In genomic region chr19:11138659-11139526, GRCh38 we compare ENCODE assay signal across 8 cellular contexts. TPM values are rescaled to one million over a fixed set of nuclear protein-coding genes. Genes with fewer than 3 reads are reported as not detected.
DNase-seq lines count a peak whose midpoint lies in the region; ATAC-seq, FAIRE-seq and TF ChIP-seq lines count a peak whose summit lies in the region.

No MANE protein-coding gene starts in this region.

- TF ChIP-seq RAD21 in H1 (IDR thresholded peaks at IDR 0.05 in 1 of 2, conservative IDR thresholded peaks at IDR 0.05 in 1 of 2; ENCODE audit: low read depth in 2 of 2, low read length in 2 of 2) = no peak

- no peak overlapping the region for H2AK5ac ChIP-seq in H1 (ENCODE audit: low read depth, low read length)

- intact Hi-C loops in CD4-positive, alpha-beta T cell (cut with DNase I, micrococcal nuclease) = loop anchor here in 1 of 2 experiments (10.0 kb wide), 1 partner anchor 446 kb away; no protein-coding TSS in a partner anchor

- no peak overlapping the region for H3K9ac ChIP-seq in H1 (replicated peaks in 1 of 4; ENCODE audit: extremely low read depth in 1 of 4, low read depth in 3 of 4, low read length in 3 of 4)

- TF ChIP-seq CTCF in H1 (IDR thresholded peaks at IDR 0.05; ENCODE audit: control extremely low read depth in 1 of 3, insufficient read depth in 1 of 3, low read depth in 1 of 3, low read length in 3 of 3) = no peak
- no peak for TF ChIP-seq CTCF in mesothelial cell of epicardium (IDR thresholded peaks at IDR 0.05; ENCODE audit: unreplicated experiment)
- TF ChIP-seq CTCF in CD4-positive, alpha-beta T cell (IDR thresholded peaks at IDR 0.05) = no peak

- CTCF ChIA-PET in H1 (lab: Charles Lee; ENCODE audit: partially characterized antibody) = interaction anchor here (0.7 to 3.9 kb wide), 15 partner anchors 9 to 127 kb away, joined by 3 to 16 read pairs (median 4); no protein-coding TSS in a partner anchor
- CTCF ChIA-PET in CD4-positive, alpha-beta T cell (lab: Charles Lee) = interaction anchor here (1.0 to 3.4 kb wide), 2 partner anchors 12 to 103 kb away, joined by 6 to 9 read pairs; no protein-coding TSS in a partner anchor

- FAIRE-seq in H1 (lab: Jason Lieb, UNC) = no peak

- peaks cover 3% of the 10 kb centered on the region; the same call in 1 of the 2 replicates for H3K23me2 ChIP-seq in H1 (ENCODE audit: low read depth, low read length)

- TF ChIP-seq EP300 in H1 (IDR thresholded peaks at IDR 0.05; ENCODE audit: borderline replicate concordance in 1 of 2, low read depth in 2 of 2, low read length in 2 of 2) = no peak

- no peak; a peak in 1 of 3 replicates for TF ChIP-seq POLR2A in H1 (IDR thresholded peaks at IDR 0.05; ENCODE audit: control extremely low read depth in 1 of 2, low read depth in 2 of 2, low read length in 2 of 2)

- H3K4me3 Mint-ChIP-seq in mesothelial cell of epicardium = peak overlapping the region; percentile 26
- no peak overlapping the region for H3K4me3 Mint-ChIP-seq in CD4-positive, alpha-beta T cell

- H3K36me3 Mint-ChIP-seq in mesothelial cell of epicardium = no peaks in the 10 kb centered on the region
- H3K36me3 Mint-ChIP-seq in CD4-positive, alpha-beta T cell (ENCODE audit: low read depth) = no peaks in the 10 kb centered on the region

- H3K4me3 ChIP-seq in H1 (ENCODE audit: extremely low read depth in 1 of 4, insufficient read depth in 2 of 4, low read depth in 3 of 4, low read length in 4 of 4) = 0 out of 8 replicates have a peak overlapping the region, but pooled peaks of 1 of the 4 experiments have one; percentile 13

- in situ Hi-C loops in G401 (cut with HindIII; ENCODE audit: low sequenced_read_pairs) = no loop called here

- H3K23ac ChIP-seq in H1 (ENCODE audit: insufficient read length) = no peak overlapping the region

- 0 out of 2 replicates have a peak overlapping the region, but pooled peaks have one; percentile 61 for H2BK15ac ChIP-seq in H1 (ENCODE audit: low read length)

- H2AFZ ChIP-seq in H1 (ENCODE audit: low read length) = no peak overlapping the region

- no peak overlapping the region; the same call in none of the 2 replicates for H4K8ac ChIP-seq in H1 (ENCODE audit: extremely low read depth, insufficient read depth, low read length)

- no peaks in the 10 kb centered on the region for H3K79me2 ChIP-seq in H1 (ENCODE audit: control insufficient read depth in 1 of 2, insufficient read depth in 2 of 2, low read length in 2 of 2)

- H3K9me3 Mint-ChIP-seq in mesothelial cell of epicardium = no peaks in the 10 kb centered on the region
- no peaks in the 10 kb centered on the region for H3K9me3 Mint-ChIP-seq in CD4-positive, alpha-beta T cell

- H2BK20ac ChIP-seq in H1 (ENCODE audit: low read length) = no peak overlapping the region; the same call in 1 of the 2 replicates

- H3K4me1 ChIP-seq in H1 (replicated peaks in 1 of 4; ENCODE audit: control insufficient read depth in 3 of 4, insufficient read depth in 4 of 4, low read length in 3 of 4) = peaks cover 0 to 22% (median 18%) of the 10 kb centered on the region in 4 experiments; a peak in 6 of 7 replicates

- peak overlapping the region; percentile 90; the same call in 1 of the 2 replicates for H2BK12ac ChIP-seq in H1 (ENCODE audit: low read depth, low read length)

- no peak for ATAC-seq in CD4-positive, alpha-beta T cell (ENCODE audit: poor library complexity)
- ATAC-seq in HG03442 (IDR thresholded peaks at IDR 0.05; ENCODE audit: unreplicated experiment) = no peak

- peak overlapping the region; percentile 15 to 53; a peak in 3 of 4 replicates for H3K4me2 ChIP-seq in H1 (ENCODE audit: insufficient read depth in 1 of 2, low read depth in 2 of 2, low read length in 2 of 2)

- peak overlapping the region; percentile 76 for H4K91ac ChIP-seq in H1 (replicated peaks; ENCODE audit: insufficient read length, low read length)

- no peaks in the 10 kb centered on the region for H3K27me3 Mint-ChIP-seq in mesothelial cell of epicardium (ENCODE audit: low read depth)
- no peaks in the 10 kb centered on the region for H3K27me3 Mint-ChIP-seq in CD4-positive, alpha-beta T cell

- WGBS in H1 (ENCODE audit: extremely low coverage in 1 of 2, insufficient coverage in 1 of 2, insufficient read length in 1 of 2, insufficient replicate concordance in 2 of 2, low coverage in 1 of 2, low lambda C conversion rate in 2 of 2, missing lambda C conversion rate in 1 of 2), 2 experiments = 56% methylated on average over 16 of the region's 16 CpGs; no CpG with 5 or more reads in 1 of the 2 experiments

- H3K4me1 Mint-ChIP-seq in mesothelial cell of epicardium = peaks cover 40% of the 10 kb centered on the region
- peaks cover 8% of the 10 kb centered on the region for H3K4me1 Mint-ChIP-seq in CD4-positive, alpha-beta T cell (ENCODE audit: low read depth)

- no peak overlapping the region for H3K4ac ChIP-seq in H1 (replicated peaks; ENCODE audit: insufficient read length, low read depth, low read length)

- peak overlapping the region; percentile 61; the same call in 1 of the 2 replicates for H2BK5ac ChIP-seq in H1 (ENCODE audit: low read depth, low read length)

- H3K18ac ChIP-seq in H1 (ENCODE audit: extremely low read depth, low read length) = peak overlapping the region; percentile 68; the same call in 1 of the 2 replicates

- H4K20me1 ChIP-seq in H1 (replicated peaks in 1 of 2; ENCODE audit: control insufficient read depth in 1 of 2, insufficient read depth in 2 of 2, low read length in 2 of 2) = peaks cover 0 to 6% of the 10 kb centered on the region in 2 experiments

- H3K36me3 ChIP-seq in H1 (ENCODE audit: control insufficient read depth in 2 of 4, insufficient read depth in 4 of 4, low read length in 3 of 4) = no peaks in the 10 kb centered on the region

- no peak overlapping the region for H2BK120ac ChIP-seq in H1 (replicated peaks; ENCODE audit: low read depth, low read length)

- POLR2A ChIA-PET in H1 (lab: Charles Lee; ENCODE audit: partially characterized antibody) = interaction anchor here (0.6 to 1.6 kb wide), 8 partner anchors 9 to 228 kb away, joined by 3 to 6 read pairs (median 3); partner anchors contain the start of genes LDLR and SPC24
- POLR2A ChIA-PET in CD4-positive, alpha-beta T cell (lab: Charles Lee) = no interaction called here

- peak; percentile 81 for DNase-seq in GM04504 (ENCODE audit: low read depth)
- DNase-seq in H1 (ENCODE audit: low read depth in 1 of 2, low spot score in 2 of 2) = peak in 1 of 2 experiments; percentile 68
- peak in 1 of 2 experiments; percentile 47 for DNase-seq in mesothelial cell of epicardium (ENCODE audit: low spot score in 2 of 2, unreplicated experiment in 2 of 2)
- DNase-seq in G401 (ENCODE audit: low spot score) = no peak
- DNase-seq in CD4-positive, alpha-beta T cell = no peak
- no peak for DNase-seq in activated CD8-positive, alpha-beta memory T cell treated with anti-CD3 and anti-CD28 coated beads, Interleukin-2, amount 50 U/mL, for 48 hours

- H3K27ac Mint-ChIP-seq in mesothelial cell of epicardium = peak overlapping the region; percentile 79
- no peak overlapping the region for H3K27ac Mint-ChIP-seq in CD4-positive, alpha-beta T cell

- no peak overlapping the region for H3K27ac ChIP-seq in H1 (ENCODE audit: low read depth, low read length)
- H3K27ac ChIP-seq in CD4-positive, alpha-beta T cell (ENCODE audit: low read depth, low read length) = no peak overlapping the region

- no peaks in the 10 kb centered on the region for H3K27me3 ChIP-seq in H1 (replicated peaks in 1 of 4; ENCODE audit: control insufficient read depth in 3 of 4, extremely low read depth in 1 of 4, insufficient read depth in 3 of 4, low read length in 3 of 4)
- no peaks in the 10 kb centered on the region for H3K27me3 ChIP-seq in CD4-positive, alpha-beta T cell (ENCODE audit: control insufficient read depth, insufficient read depth, low read length)

- no peaks in the 10 kb centered on the region for H3K79me1 ChIP-seq in H1 (ENCODE audit: low read depth, low read length)

- no peak overlapping the region for H3K56ac ChIP-seq in H1 (replicated peaks; ENCODE audit: insufficient read length, low read depth, low read length)

- H3K14ac ChIP-seq in H1 (ENCODE audit: insufficient read length) = no peak overlapping the region

- H4K5ac ChIP-seq in H1 (ENCODE audit: insufficient read length, low read depth, low read length) = no peak overlapping the region

- no peaks in the 10 kb centered on the region for H3K9me3 ChIP-seq in H1 (ENCODE audit: insufficient read depth in 2 of 2, low read depth in 1 of 2, low read length in 1 of 2)
- no peaks in the 10 kb centered on the region for H3K9me3 ChIP-seq in CD4-positive, alpha-beta T cell (ENCODE audit: control insufficient read depth, low read length)

RNA-seq across cellular contexts. Expression of gene SPC24, which starts 16.7 kb away (rescaled TPM):
- polyA plus RNA-seq in PFSK-1 (2012; ENCODE audit: insufficient read length, low read depth) = 17.9 TPM
- 42.4 and 49.9 TPM in 2 replicates for total RNA-seq in H1 (2021; fragmentation: NEBNext Ultra II Directional; extraction: Animal tissue kit (Norgen Biotek cat#: 25700))
- polyA plus RNA-seq in H1 (2011; rRNA removed) = 17.7 and 18.0 TPM in 2 replicates
- 22.5 TPM for polyA plus RNA-seq in H1 (2011; cell fraction: cytosol; rRNA removed)
- 21.0 TPM for polyA plus RNA-seq in H1 (2011; cell fraction: nucleus; rRNA removed)
- polyA plus RNA-seq in H1 (2012, experiment 1 of 2) = 27.9 to 43.1 TPM (median 35.3 TPM) in 4 replicates
- polyA plus RNA-seq in H1 (2012, experiment 2 of 2) = 23.8 TPM
- polyA plus RNA-seq in H1 (2013, experiment 1 of 2) = 17.6 TPM
- 17.8 TPM for polyA plus RNA-seq in H1 (2013, experiment 2 of 2)
- 51.5 and 68.2 TPM in 2 replicates for polyA minus RNA-seq in H1 (2011; rRNA and poly(A)+ RNA removed)
- polyA minus RNA-seq in H1 (2011; cell fraction: cytosol; rRNA and poly(A)+ RNA removed) = 66.6 TPM
- polyA minus RNA-seq in H1 (2011; cell fraction: nucleus; rRNA and poly(A)+ RNA removed) = 18.5 TPM
- total RNA-seq in mesothelial cell of epicardium = 16.3 to 22.0 TPM (median 20.6 TPM) in 3 replicates
- total RNA-seq in G401 (2014; rRNA removed; shearing (Covaris generic)) = 74.0 and 74.7 TPM in 2 replicates
- 1 to 10 TPM in 1 of 2 experiments, under 1 TPM in 1; 0.59 to 1.5 TPM for total RNA-seq in CD4-positive, alpha-beta T cell

RNA-seq across cellular contexts. Expression of gene LDLR, which starts 49.6 kb away (rescaled TPM):
- polyA plus RNA-seq in PFSK-1 (2012; ENCODE audit: insufficient read length, low read depth) = 30.6 TPM
- 118 and 119 TPM in 2 replicates for total RNA-seq in H1 (2021; fragmentation: NEBNext Ultra II Directional; extraction: Animal tissue kit (Norgen Biotek cat#: 25700))
- polyA plus RNA-seq in H1 (2011; rRNA removed) = 70.1 and 85.9 TPM in 2 replicates
- polyA plus RNA-seq in H1 (2011; cell fraction: cytosol; rRNA removed) = 53.4 TPM
- 101 TPM for polyA plus RNA-seq in H1 (2011; cell fraction: nucleus; rRNA removed)
- polyA plus RNA-seq in H1 (2012, experiment 1 of 2) = 80.2 to 99.5 TPM (median 83.2 TPM) in 4 replicates
- polyA plus RNA-seq in H1 (2012, experiment 2 of 2) = 59.0 TPM
- polyA plus RNA-seq in H1 (2013, experiment 1 of 2) = 147 TPM
- 142 TPM for polyA plus RNA-seq in H1 (2013, experiment 2 of 2)
- 153 and 180 TPM in 2 replicates for polyA minus RNA-seq in H1 (2011; rRNA and poly(A)+ RNA removed)
- polyA minus RNA-seq in H1 (2011; cell fraction: cytosol; rRNA and poly(A)+ RNA removed) = 94.0 TPM
- 131 TPM for polyA minus RNA-seq in H1 (2011; cell fraction: nucleus; rRNA and poly(A)+ RNA removed)
- total RNA-seq in mesothelial cell of epicardium = 89.5 to 99.2 TPM (median 95.1 TPM) in 3 replicates
- total RNA-seq in G401 (2014; rRNA removed; shearing (Covaris generic)) = 38.2 and 47.4 TPM in 2 replicates
- 10 to 100 TPM; 32.5 to 34.0 TPM for total RNA-seq in CD4-positive, alpha-beta T cell

RNA-seq across cellular contexts. Expression of gene KANK2, which starts 58.5 kb away (rescaled TPM):
- polyA plus RNA-seq in PFSK-1 (2012; ENCODE audit: insufficient read length, low read depth) = 215 TPM
- 42.3 and 47.9 TPM in 2 replicates for total RNA-seq in H1 (2021; fragmentation: NEBNext Ultra II Directional; extraction: Animal tissue kit (Norgen Biotek cat#: 25700))
- polyA plus RNA-seq in H1 (2011; rRNA removed) = 25.2 and 47.7 TPM in 2 replicates
- polyA plus RNA-seq in H1 (2011; cell fraction: cytosol; rRNA removed) = 24.1 TPM
- polyA plus RNA-seq in H1 (2011; cell fraction: nucleus; rRNA removed) = 55.1 TPM
- 34.1 to 57.3 TPM (median 50.6 TPM) in 4 replicates for polyA plus RNA-seq in H1 (2012, experiment 1 of 2)
- 34.0 TPM for polyA plus RNA-seq in H1 (2012, experiment 2 of 2)
- 37.5 TPM for polyA plus RNA-seq in H1 (2013, experiment 1 of 2)
- 34.5 TPM for polyA plus RNA-seq in H1 (2013, experiment 2 of 2)
- 24.9 and 27.1 TPM in 2 replicates for polyA minus RNA-seq in H1 (2011; rRNA and poly(A)+ RNA removed)
- polyA minus RNA-seq in H1 (2011; cell fraction: cytosol; rRNA and poly(A)+ RNA removed) = 28.5 TPM
- polyA minus RNA-seq in H1 (2011; cell fraction: nucleus; rRNA and poly(A)+ RNA removed) = 28.7 TPM
- total RNA-seq in mesothelial cell of epicardium = 84.3 to 85.3 TPM (median 84.7 TPM) in 3 replicates
- total RNA-seq in G401 (2014; rRNA removed; shearing (Covaris generic)) = 122 and 129 TPM in 2 replicates
- total RNA-seq in CD4-positive, alpha-beta T cell = not detected

Comparison
In these comparisons a context has a peak if more than half of its experiments do, and no peak if none do; other contexts are left out.
1. RNA of gene KANK2, which starts 58.5 kb away (total RNA-seq): 122 to 129 TPM in G401, 84.3 to 85.3 TPM in mesothelial cell of epicardium and 42.3 to 47.9 TPM in H1; not detected in CD4-positive, alpha-beta T cell; every median in the first group is over 10 times any median in the second.